9 cellular contexts compared by ENCODE assay signal in the genomic region with DNA sequence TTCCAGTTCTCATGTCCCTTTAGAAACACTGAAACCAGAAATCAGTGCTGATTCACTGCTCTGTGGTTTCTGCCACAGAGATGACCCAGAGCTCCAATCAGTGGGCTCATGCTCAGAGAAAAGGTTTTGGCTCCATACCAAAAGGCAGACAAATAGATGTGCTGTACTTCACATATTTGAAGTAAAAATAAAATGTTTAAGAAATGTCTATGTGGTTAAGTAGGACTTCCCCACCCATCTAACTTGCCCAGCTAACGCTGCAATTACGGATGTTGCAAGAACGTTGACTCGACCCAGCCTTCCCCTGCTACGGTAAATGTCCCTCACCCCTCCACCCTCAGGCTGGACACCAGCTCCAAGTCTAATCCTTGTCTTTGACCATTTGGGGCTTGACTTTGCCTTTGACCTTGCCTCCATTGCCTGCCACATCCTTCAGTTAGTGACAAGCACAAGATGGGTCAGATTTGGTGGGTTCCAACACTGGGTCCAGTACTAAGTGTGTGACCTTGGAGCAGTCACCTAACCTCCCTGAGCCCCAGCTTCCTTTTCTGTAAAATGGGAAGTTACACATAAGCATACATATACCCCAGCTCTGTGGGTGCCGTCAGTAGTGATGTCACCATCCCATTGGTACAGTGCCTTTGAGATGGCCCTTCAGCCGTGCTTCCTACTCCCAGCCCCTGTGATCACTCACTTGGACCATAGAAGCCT.
DNase-seq lines count a peak whose midpoint lies in the region; ATAC-seq and TF ChIP-seq lines count a peak whose summit lies in the region.
"Had no signal": no experiment of that assay in that cellular context is flagged by ENCODE, and none has a peak within 500 bp of the region (broad histone marks: within the 10 kb centered on the region; RNA-seq: fewer than 3 reads in every experiment).

No MANE protein-coding gene starts in this region.

- H3K27me3 ChIP-seq in BE2C = peaks cover 17% of the 10 kb centered on the region

- no peaks in the 10 kb centered on the region for H3K9me3 ChIP-seq in BE2C

- no peak for TF ChIP-seq POLR2A in erythroblast (IDR thresholded peaks at IDR 0.05; ENCODE audit: low read length)

- TF ChIP-seq CTCF in BE2C (IDR thresholded peaks at IDR 0.05; ENCODE audit: low read depth, low read length) = no peak

- H3K36me3 ChIP-seq in BE2C = no peaks in the 10 kb centered on the region

- no peaks in the 10 kb centered on the region for H3K4me1 ChIP-seq in BE2C

- ATAC-seq in activated naive CD8-positive, alpha-beta T cell treated with anti-CD3 and anti-CD28 coated beads, Interleukin-2, amount 50 U/mL, for 24 hours = no peak

- H3K27me3 Mint-ChIP-seq in activated naive CD8-positive, alpha-beta T cell treated with anti-CD3 and anti-CD28 coated beads, Interleukin-2, amount 50 U/mL, for 24 hours = peaks cover 43% of the 10 kb centered on the region

- H3K4me3 Mint-ChIP-seq in activated naive CD8-positive, alpha-beta T cell treated with anti-CD3 and anti-CD28 coated beads, Interleukin-2, amount 50 U/mL, for 24 hours = no peak overlapping the region
- H3K4me3 Mint-ChIP-seq: CD4-positive, alpha-beta memory T cell had no signal

- no peaks in the 10 kb centered on the region for H3K36me3 Mint-ChIP-seq in activated naive CD8-positive, alpha-beta T cell treated with anti-CD3 and anti-CD28 coated beads, Interleukin-2, amount 50 U/mL, for 24 hours (ENCODE audit: low read depth)
- H3K36me3 Mint-ChIP-seq: CD4-positive, alpha-beta memory T cell had no signal

- peak; percentile 33 for DNase-seq in activated CD8-positive, alpha-beta memory T cell treated with anti-CD3 and anti-CD28 coated beads, Interleukin-2, amount 50 U/mL, for 48 hours
- no peak for DNase-seq in activated CD8-positive, alpha-beta memory T cell treated with anti-CD3 and anti-CD28 coated beads, Interleukin-2, amount 50 U/mL, for 4 hours
- DNase-seq in astrocyte of the hippocampus (ENCODE audit: low read depth, low spot score) (peak; percentile 97), kidney tubule cell (ENCODE audit: low spot score) (peak; percentile 97), BE2C (no peak), NCI-H1417 (lab: John Stamatoyannopoulos, UW) (no peak), erythroblast (lab: John Stamatoyannopoulos, UW) (no peak)
- DNase-seq in activated naive CD8-positive, alpha-beta T cell treated with anti-CD3 and anti-CD28 coated beads, Interleukin-2, amount 50 U/mL, for 24 hours = no peak
- DNase-seq: CD4-positive, alpha-beta memory T cell had no signal

- no peaks in the 10 kb centered on the region for H3K9me3 Mint-ChIP-seq in activated naive CD8-positive, alpha-beta T cell treated with anti-CD3 and anti-CD28 coated beads, Interleukin-2, amount 50 U/mL, for 24 hours

- H3K4me3 ChIP-seq in BE2C (ENCODE audit: low read depth, low read length) = no peak overlapping the region

- H3K27ac Mint-ChIP-seq in activated naive CD8-positive, alpha-beta T cell treated with anti-CD3 and anti-CD28 coated beads, Interleukin-2, amount 50 U/mL, for 24 hours = no peak overlapping the region

- peaks cover 8% of the 10 kb centered on the region for H3K4me1 Mint-ChIP-seq in activated naive CD8-positive, alpha-beta T cell treated with anti-CD3 and anti-CD28 coated beads, Interleukin-2, amount 50 U/mL, for 24 hours

Comparison
In these comparisons a context has a peak if more than half of its experiments do, and no peak if none do; other contexts are left out.
1. DNase-seq: peak in activated CD8-positive, alpha-beta memory T cell treated with anti-CD3 and anti-CD28 coated beads, Interleukin-2, amount 50 U/mL, for 48 hours (single experiment), astrocyte of the hippocampus (single experiment) and kidney tubule cell (single experiment); none in activated CD8-positive, alpha-beta memory T cell treated with anti-CD3 and anti-CD28 coated beads, Interleukin-2, amount 50 U/mL, for 4 hours (single experiment), BE2C (single experiment), NCI-H1417 (0 of 3), activated naive CD8-positive, alpha-beta T cell treated with anti-CD3 and anti-CD28 coated beads, Interleukin-2, amount 50 U/mL, for 24 hours (single experiment) and erythroblast (0 of 2).